ENCODE assay signal across 3 cellular contexts in genomic region chr16:88052661-88053060, GRCh38.
A peak's percentile ranks its signal among the peaks of the same experiment; 100 is the strongest.
TF ChIP-seq lines count a peak whose summit lies in the region.

No MANE protein-coding gene starts in this region.

TF ChIP-seq in HepG2, 621 proteins besides CTCF, POLR2A, EP300 and RAD21 (continues in another document):
- TF ChIP-seq TOPORS (CRISPR knock-in tag; IDR thresholded peaks at IDR 0.05) (no peak), FOXP1 (IDR thresholded peaks at IDR 0.05) (peak; percentile 54; the same call in 1 of the 2 replicates), FOXP1 (CRISPR knock-in tag; IDR thresholded peaks at IDR 0.05) (no peak), AGO1 (IDR thresholded peaks at IDR 0.05; ENCODE audit: low read depth, low read length, poor library complexity, severe bottlenecking) (no peak), PLRG1 (conservative IDR thresholded peaks at IDR 0.05) (0 out of 2 replicates have a peak, but pooled peaks have one; percentile 54), ZNF737 (CRISPR knock-in tag; IDR thresholded peaks at IDR 0.05; ENCODE audit: borderline replicate concordance) (no peak), LCORL (IDR thresholded peaks at IDR 0.05) (peak; percentile 36; the same call in 1 of the 2 replicates), LCORL (CRISPR knock-in tag; IDR thresholded peaks at IDR 0.05) (no peak), HES4 (CRISPR knock-in tag; IDR thresholded peaks at IDR 0.05; ENCODE audit: borderline replicate concordance) (no peak), ZNF3 (CRISPR knock-in tag; IDR thresholded peaks at IDR 0.05) (no peak), ZNF367 (CRISPR knock-in tag; IDR thresholded peaks at IDR 0.05; ENCODE audit: borderline replicate concordance) (no peak), CREB1 (IDR thresholded peaks at IDR 0.05) (peak; percentile 55; the same call in 1 of the 2 replicates), CREB1 (CRISPR knock-in tag; IDR thresholded peaks at IDR 0.05) (no peak), TCF7 (IDR thresholded peaks at IDR 0.05; ENCODE audit: low read depth) (no peak), NONO (IDR thresholded peaks at IDR 0.05) (no peak), NONO (CRISPR knock-in tag; conservative IDR thresholded peaks at IDR 0.05) (no peak), ZUFSP (CRISPR knock-in tag; IDR thresholded peaks at IDR 0.05; ENCODE audit: borderline replicate concordance) (no peak), ATF7 (IDR thresholded peaks at IDR 0.05) (0 out of 2 replicates have a peak, but pooled peaks have one; percentile 8), ATF7 (CRISPR knock-in tag; IDR thresholded peaks at IDR 0.05) (no peak)

TF ChIP-seq in K562, 482 proteins besides CTCF, POLR2A, EP300 and RAD21:
- TF ChIP-seq SAFB2 (IDR thresholded peaks at IDR 0.05; ENCODE audit: borderline replicate concordance, low read depth, low read length, severe bottlenecking) (no peak), ZBTB5 (IDR thresholded peaks at IDR 0.05) (0 out of 2 replicates have a peak, but pooled peaks have one; percentile 13), HBP1 (CRISPR knock-in tag; IDR thresholded peaks at IDR 0.05) (peak; percentile 60; the same call in 1 of the 2 replicates), HSF4 (CRISPR knock-in tag; IDR thresholded peaks at IDR 0.05; ENCODE audit: borderline replicate concordance) (no peak)

TF ChIP-seq in endothelial cell of umbilical vein, 7 proteins besides CTCF, POLR2A, EP300 and RAD21:
- TF ChIP-seq EZH2 (IDR thresholded peaks at IDR 0.05; ENCODE audit: borderline replicate concordance, low read depth, low read length, severe bottlenecking) (no peak), JUN (IDR thresholded peaks at IDR 0.05; ENCODE audit: borderline replicate concordance, insufficient read depth, insufficient read length, low read depth) (no peak), POLR2AphosphoS5 (IDR thresholded peaks at IDR 0.05; ENCODE audit: insufficient read depth, low read depth, low read length) (no peak), GATA2 (IDR thresholded peaks at IDR 0.05; ENCODE audit: insufficient read depth, insufficient read length, low read depth, low read length) (no peak), MYC (IDR thresholded peaks at IDR 0.05; ENCODE audit: low read depth, low read length) (no peak), FOS (IDR thresholded peaks at IDR 0.05; ENCODE audit: borderline replicate concordance, insufficient read depth, low read length) (no peak), MAX (IDR thresholded peaks at IDR 0.05; ENCODE audit: insufficient read depth, insufficient read length) (no peak)
TF ChIP-seq in endothelial cell of umbilical vein: peak in this region for 0.
